In genomic region chr12:7806863-7807487, GRCh38 we compare ENCODE assay signal across 8 cellular contexts. TPM values are rescaled to one million over a fixed set of nuclear protein-coding genes. Genes with fewer than 3 reads are reported as not detected.
DNase-seq lines count a peak whose midpoint lies in the region; ATAC-seq, FAIRE-seq and TF ChIP-seq lines count a peak whose summit lies in the region.

No MANE protein-coding gene starts in this region.

- no peaks in the 10 kb centered on the region for H3K27me3 ChIP-seq in dorsolateral prefrontal cortex

- in situ Hi-C loops in GM13976 (cut with MboI; ENCODE audit: low sequenced_read_pairs, unreplicated experiment) = loop anchor here (5.0 to 25.0 kb wide), 2 partner anchors 130 to 595 kb away; no protein-coding TSS in a partner anchor

- no peak overlapping the region for H3K27ac ChIP-seq in dorsolateral prefrontal cortex

- intact Hi-C loops in dorsolateral prefrontal cortex (cut with DNase I) = loop anchor here in 1 of 2 donors (5.0 kb wide), 1 partner anchor 130 kb away; no protein-coding TSS in a partner anchor

- peak; percentile 76 for TF ChIP-seq CTCF in GM13976 (IDR thresholded peaks at IDR 0.05; ENCODE audit: borderline replicate concordance, control extremely low read depth, extremely low read depth, insufficient read depth, missing control alignments)
- TF ChIP-seq CTCF in dorsolateral prefrontal cortex (IDR thresholded peaks at IDR 0.05 in 54 of 56, conservative IDR thresholded peaks at IDR 0.05 in 2 of 56; ENCODE audit: low read depth in 1 of 56, partially characterized antibody in 56 of 56) = peak; percentile 22 to 89 (median 74)

- DNase-seq in GM13976 (ENCODE audit: low spot score) (peak; percentile 69), NCI-H524 (lab: John Stamatoyannopoulos, UW) (peak; percentile 2 to 67), dorsolateral prefrontal cortex (peak in 9 of 10 donors; percentile 10 to 79 (median 54)), lung microvascular endothelial cell (ENCODE audit: low read depth in 2 of 2) (peak; percentile 71 to 88)
- DNase-seq in activated CD4-positive, alpha-beta T cell treated with anti-CD3 and anti-CD28 coated beads, Interleukin-2, amount 50 U/mL, for 4 hours = peak; percentile 45 to 46
- DNase-seq in stimulated activated CD8-positive, alpha-beta memory T cell treated with anti-CD3 and anti-CD28 coated beads, Interleukin-15, amount 100 ng/mL, for 1 hour (ENCODE audit: low read depth) = peak; percentile 38

- peak; percentile 97 for FAIRE-seq in A204.1 (lab: Jason Lieb, UNC)

- no peak for ATAC-seq in GM21381 (IDR thresholded peaks at IDR 0.05; ENCODE audit: unreplicated experiment)

- H3K4me3 ChIP-seq in dorsolateral prefrontal cortex = no peak overlapping the region

RNA-seq across cellular contexts. Expression of gene NANOG, which starts 17.8 kb away (rescaled TPM):
- total RNA-seq in dorsolateral prefrontal cortex = 1 to 10 TPM in 50 of 120 experiments, under 1 TPM in 54, not detected in 16; 0.08 to 2.9 (median 0.93) TPM
- total RNA-seq in lung microvascular endothelial cell = not detected in 2 replicates

RNA-seq across cellular contexts. Expression of gene NANOGNB, which starts 42.0 kb away (rescaled TPM):
- not detected for total RNA-seq in dorsolateral prefrontal cortex
- not detected in 2 replicates for total RNA-seq in lung microvascular endothelial cell

RNA-seq across cellular contexts. Expression of gene CLEC4C, which starts 59.8 kb away (rescaled TPM):
- total RNA-seq in dorsolateral prefrontal cortex (not detected), lung microvascular endothelial cell (not detected in 2 replicates)
